Comparison of ENCODE assay signal across 8 cellular contexts in the genomic region with DNA sequence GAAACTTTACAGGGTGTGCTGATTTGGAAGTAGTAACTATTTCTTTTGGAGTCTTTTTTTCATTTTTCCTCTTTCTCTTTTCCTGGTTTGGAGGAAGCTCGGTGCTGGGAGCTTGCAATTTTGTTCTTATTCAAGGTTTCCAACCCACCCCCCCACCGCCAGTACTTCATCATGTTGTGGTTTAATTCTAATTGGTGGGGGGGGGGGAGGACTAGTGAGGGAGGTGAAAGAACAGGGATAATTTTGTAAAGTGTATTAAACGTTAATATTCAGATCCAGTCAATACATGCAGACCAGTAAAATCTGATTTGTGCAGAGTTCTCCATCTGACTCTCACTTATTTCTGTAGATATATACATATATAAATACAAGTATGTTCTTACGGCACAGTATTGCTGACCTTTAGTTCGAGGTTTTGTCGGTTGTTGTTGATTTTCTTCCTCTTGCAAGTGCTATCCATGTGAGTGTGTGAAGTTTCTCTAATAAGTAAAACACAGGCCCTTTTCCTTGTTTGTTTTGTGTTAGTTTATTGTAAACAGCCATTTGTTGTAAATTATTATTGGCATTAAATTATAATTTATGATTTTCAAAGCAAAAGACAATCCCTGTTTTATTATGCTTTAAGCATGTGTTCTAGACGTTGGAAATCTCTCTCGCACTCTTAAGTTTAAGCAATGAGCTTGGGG. TPM values are rescaled to one million over a fixed set of nuclear protein-coding genes. Genes with fewer than 3 reads are reported as not detected.
DNase-seq lines count a peak whose midpoint lies in the region; ATAC-seq and TF ChIP-seq lines count a peak whose summit lies in the region.

No MANE protein-coding gene starts in this region.

- H3K79me2 ChIP-seq in ACC112 (ENCODE audit: control insufficient read depth, insufficient read depth, low read length, unreplicated experiment) (peaks cover 99% of the 10 kb centered on the region), Loucy (ENCODE audit: insufficient read depth, low read length) (no peaks in the 10 kb centered on the region)

- H3K4me1 ChIP-seq in ACC112 (ENCODE audit: control insufficient read depth, insufficient read depth, low read length, unreplicated experiment) (peaks cover 22% of the 10 kb centered on the region), Loucy (ENCODE audit: insufficient read depth, low read length, poor library complexity, severe bottlenecking) (peaks cover 3% of the 10 kb centered on the region), endodermal cell (ENCODE audit: control insufficient read depth, insufficient read depth, low read length) (no peaks in the 10 kb centered on the region)

- H3K9me3 ChIP-seq in Loucy (ENCODE audit: insufficient read depth, low read depth, low read length) (no peaks in the 10 kb centered on the region), endodermal cell (ENCODE audit: control insufficient read depth, low read length) (no peaks in the 10 kb centered on the region)

- no peak for TF ChIP-seq POLR2A in GM18505 (IDR thresholded peaks at IDR 0.05; ENCODE audit: borderline replicate concordance, extremely low read depth, insufficient read depth, insufficient read length)

- H3K36me3 Mint-ChIP-seq in endodermal cell (ENCODE audit: low read depth) (no peaks in the 10 kb centered on the region), nephron progenitor cell (ENCODE audit: low read depth) (peaks cover 72% of the 10 kb centered on the region)
- no peaks in the 10 kb centered on the region for H3K36me3 Mint-ChIP-seq in stimulated activated effector memory CD8-positive, alpha-beta T cell treated with anti-CD3 and anti-CD28 coated beads, Interleukin-12 subunit alpha, Interleukin-12 subunit beta, amount 100 ng/mL, for 72 hours

- H3K36me3 ChIP-seq in ACC112 (ENCODE audit: insufficient read depth, low read length), result peaks cover 43% of the 10 kb centered on the region
- H3K36me3 ChIP-seq in Loucy (ENCODE audit: insufficient read depth, low read length), result no peaks in the 10 kb centered on the region
- no peaks in the 10 kb centered on the region for H3K36me3 ChIP-seq in endodermal cell (ENCODE audit: control insufficient read depth, insufficient read depth, low read length)

- no peak for TF ChIP-seq CTCF in Loucy (conservative IDR thresholded peaks at IDR 0.05; ENCODE audit: low read length)
- TF ChIP-seq CTCF in endodermal cell (conservative IDR thresholded peaks at IDR 0.05), result no peak
- TF ChIP-seq CTCF in nephron progenitor cell (IDR thresholded peaks at IDR 0.05), result no peak

- no peaks in the 10 kb centered on the region for H3F3A ChIP-seq in Loucy (ENCODE audit: low read depth)

- H3K27ac ChIP-seq in ACC112 (ENCODE audit: low read depth, low read length) (peak overlapping the region; percentile 80), endodermal cell (ENCODE audit: low read depth, low read length) (peak overlapping the region; percentile 92)

- H3K4me3 Mint-ChIP-seq in endodermal cell (peak overlapping the region; percentile 73), nephron progenitor cell (peak overlapping the region; percentile 97)
- H3K4me3 Mint-ChIP-seq in stimulated activated effector memory CD8-positive, alpha-beta T cell treated with anti-CD3 and anti-CD28 coated beads, Interleukin-12 subunit alpha, Interleukin-12 subunit beta, amount 100 ng/mL, for 72 hours, result no peak overlapping the region

- H3K4me3 ChIP-seq in ACC112 (ENCODE audit: low read depth, low read length) (peak overlapping the region; percentile 97), Loucy (ENCODE audit: low read length, poor library complexity, severe bottlenecking) (no peak overlapping the region), endodermal cell (ENCODE audit: low read length) (peak overlapping the region; percentile 87)

- H3K27me3 ChIP-seq in ACC112 (ENCODE audit: insufficient read depth, low read length), result no peaks in the 10 kb centered on the region
- H3K27me3 ChIP-seq in Loucy (ENCODE audit: insufficient read depth, low read length, poor library complexity, severe bottlenecking), result no peaks in the 10 kb centered on the region
- H3K27me3 ChIP-seq in endodermal cell (ENCODE audit: control insufficient read depth, insufficient read depth, low read length, poor library complexity, severe bottlenecking), result peaks cover 75% of the 10 kb centered on the region

- H3K4me1 Mint-ChIP-seq in endodermal cell, result peaks cover 72% of the 10 kb centered on the region
- H3K4me1 Mint-ChIP-seq in nephron progenitor cell, result peaks cover 89% of the 10 kb centered on the region
- no peaks in the 10 kb centered on the region for H3K4me1 Mint-ChIP-seq in stimulated activated effector memory CD8-positive, alpha-beta T cell treated with anti-CD3 and anti-CD28 coated beads, Interleukin-12 subunit alpha, Interleukin-12 subunit beta, amount 100 ng/mL, for 72 hours

- peak overlapping the region; percentile 17 for H3K4me2 ChIP-seq in Loucy (ENCODE audit: low read depth, low read length, poor library complexity, severe bottlenecking)

- peaks cover 95% of the 10 kb centered on the region for H3K27me3 Mint-ChIP-seq in endodermal cell (ENCODE audit: insufficient read depth)
- peaks cover 19% of the 10 kb centered on the region for H3K27me3 Mint-ChIP-seq in nephron progenitor cell (ENCODE audit: low read depth, poor library complexity)

- H3K9me3 Mint-ChIP-seq in endodermal cell (no peaks in the 10 kb centered on the region), nephron progenitor cell (no peaks in the 10 kb centered on the region)
- H3K9me3 Mint-ChIP-seq in stimulated activated effector memory CD8-positive, alpha-beta T cell treated with anti-CD3 and anti-CD28 coated beads, Interleukin-12 subunit alpha, Interleukin-12 subunit beta, amount 100 ng/mL, for 72 hours, result peaks cover 6% of the 10 kb centered on the region

- ATAC-seq in GM21528 (IDR thresholded peaks at IDR 0.05; ENCODE audit: low FRiP score, unreplicated experiment) (no peak), GM18505 (IDR thresholded peaks at IDR 0.05; ENCODE audit: unreplicated experiment) (no peak), GM19023 (IDR thresholded peaks at IDR 0.05; ENCODE audit: unreplicated experiment) (no peak)
- no peak for ATAC-seq in stimulated activated effector memory CD8-positive, alpha-beta T cell treated with anti-CD3 and anti-CD28 coated beads, Interleukin-12 subunit alpha, Interleukin-12 subunit beta, amount 100 ng/mL, for 72 hours

- no peaks in the 10 kb centered on the region for H4K20me1 ChIP-seq in Loucy (ENCODE audit: insufficient read depth, low read length, poor library complexity, severe bottlenecking)

- WGBS in endodermal cell (ENCODE audit: insufficient coverage in 1 of 2, insufficient read length in 1 of 2), 2 experiments, result 12% methylated on average over 5 of the region's 8 CpGs; no CpG with 5 or more reads in 1 of the 2 experiments

- DNase-seq in endodermal cell (no peak), nephron progenitor cell (no peak)
- no peak for DNase-seq in stimulated activated effector memory CD8-positive, alpha-beta T cell treated with anti-CD3 and anti-CD28 coated beads, Interleukin-12 subunit alpha, Interleukin-12 subunit beta, amount 100 ng/mL, for 72 hours (ENCODE audit: low spot score in 2 of 2)

- H3K27ac Mint-ChIP-seq in endodermal cell (peak overlapping the region; percentile 85), nephron progenitor cell (peak overlapping the region; percentile 99)
- H3K27ac Mint-ChIP-seq in stimulated activated effector memory CD8-positive, alpha-beta T cell treated with anti-CD3 and anti-CD28 coated beads, Interleukin-12 subunit alpha, Interleukin-12 subunit beta, amount 100 ng/mL, for 72 hours, result no peak overlapping the region

- no peaks in the 10 kb centered on the region for H3K9me2 ChIP-seq in Loucy (replicated peaks; ENCODE audit: low read depth, low read length)

- H2AFZ ChIP-seq in ACC112 (ENCODE audit: low read length, unreplicated experiment) (no peak overlapping the region), Loucy (ENCODE audit: low read length) (no peak overlapping the region)

- no peak overlapping the region for H3K9ac ChIP-seq in Loucy (ENCODE audit: low read depth, low read length, poor library complexity, severe bottlenecking)
- H3K9ac ChIP-seq in endodermal cell (ENCODE audit: extremely low read depth, low read length, poor library complexity, severe bottlenecking), result peak overlapping the region; percentile 76

RNA-seq across cellular contexts. Expression of gene NR2F2, which starts 9.3 kb away (rescaled TPM):
- 1 to 10 TPM in 1 of 2 donors, under 1 TPM in 1; 0.73 to 3.3 TPM for total RNA-seq in endodermal cell
- 54.2 TPM for polyA plus RNA-seq in endodermal cell (2013, experiment 1 of 2)
- 40.9 TPM for polyA plus RNA-seq in endodermal cell (2013, experiment 2 of 2)
